ENCODE assay signal across 12 cellular contexts in the genomic region with DNA sequence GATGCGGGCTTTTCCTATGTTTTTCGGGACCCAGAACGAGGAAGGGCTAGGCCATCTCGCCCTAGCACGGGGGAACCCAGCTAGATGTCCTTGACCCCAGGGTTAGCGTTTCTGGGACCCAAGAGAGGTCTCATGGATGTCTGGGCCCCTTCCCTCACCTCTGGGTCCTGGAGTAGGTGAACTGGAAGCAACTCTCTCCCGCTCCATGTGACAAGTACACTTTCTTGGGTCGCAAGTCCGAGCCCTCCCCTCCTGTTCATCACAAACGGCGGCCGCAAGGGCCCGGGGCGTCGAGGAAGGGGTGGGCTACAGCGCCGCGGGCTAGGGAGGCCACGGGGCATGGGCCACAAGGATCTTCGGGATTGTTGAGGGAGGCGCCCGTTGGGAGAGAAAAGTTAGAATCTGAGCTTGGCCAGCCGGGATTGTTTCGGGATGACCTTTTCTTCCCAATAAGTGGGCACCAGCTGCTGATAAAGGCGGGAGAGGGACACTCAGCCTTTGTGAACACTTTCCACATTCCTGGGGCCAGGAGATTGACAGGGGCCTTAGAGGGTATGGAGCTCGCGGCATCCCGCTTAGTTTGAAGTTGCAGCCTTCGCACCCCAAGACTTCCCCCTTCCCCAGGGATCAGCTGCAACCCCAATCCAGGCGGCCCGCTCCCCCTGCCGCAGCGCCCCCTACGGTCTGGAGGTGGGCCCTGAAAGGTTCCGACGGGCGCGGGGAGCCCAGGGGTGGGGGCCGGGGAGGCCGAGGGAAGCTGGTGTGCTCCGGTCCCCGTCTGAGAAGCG.
DNase-seq lines count a peak whose midpoint lies in the region; TF ChIP-seq lines count a peak whose summit lies in the region.
"Had no signal": no experiment of that assay in that cellular context is flagged by ENCODE, and none has a peak within 500 bp of the region (broad histone marks: within the 10 kb centered on the region; RNA-seq: fewer than 3 reads in every experiment).

No MANE protein-coding gene starts in this region.

- H3K9me3 ChIP-seq in SK-N-SH = no peaks in the 10 kb centered on the region
- H3K9me3 ChIP-seq in iPS DF 6.9 (ENCODE audit: control insufficient read depth, insufficient read depth, low read length) = no peaks in the 10 kb centered on the region
- H3K9me3 ChIP-seq: pancreas had no signal

- no peaks in the 10 kb centered on the region for H3K79me2 ChIP-seq in SK-N-SH (ENCODE audit: insufficient read depth)

- H3K4me3 ChIP-seq in SK-N-SH (ENCODE audit: low read depth in 2 of 2, low read length in 1 of 2) = no peak overlapping the region; a peak in 1 of 4 replicates
- peak overlapping the region; percentile 49; the same call in 1 of the 2 replicates for H3K4me3 ChIP-seq in iPS DF 6.9 (ENCODE audit: low read length)
- peak overlapping the region; percentile 53 for H3K4me3 ChIP-seq in rectal smooth muscle tissue (ENCODE audit: low read length)
- H3K4me3 ChIP-seq: SK-N-MC had no signal

- TF ChIP-seq RAD21 in SK-N-SH (IDR thresholded peaks at IDR 0.05; ENCODE audit: low read length) = no peak

- peak overlapping the region; percentile 79; the same call in 1 of the 2 replicates for H3K4me2 ChIP-seq in SK-N-SH

- H3K9ac ChIP-seq in SK-N-SH = no peak overlapping the region
- no peak overlapping the region for H3K9ac ChIP-seq in rectal smooth muscle tissue (ENCODE audit: low read length)

- no peaks in the 10 kb centered on the region for H3K4me1 ChIP-seq in SK-N-SH (ENCODE audit: control insufficient read depth in 1 of 2, insufficient read depth in 2 of 2, low read depth in 1 of 2, low read length in 1 of 2)
- H3K4me1 ChIP-seq in iPS DF 6.9 (ENCODE audit: control insufficient read depth, insufficient read depth, low read length) = peaks cover 1% of the 10 kb centered on the region; the same call in 1 of the 2 replicates
- H3K4me1 ChIP-seq in rectal smooth muscle tissue (ENCODE audit: control insufficient read depth, insufficient read depth, low read length) = no peaks in the 10 kb centered on the region

- H3K27ac ChIP-seq in SK-N-SH (ENCODE audit: low read depth in 2 of 2, low read length in 1 of 2) (no peak overlapping the region), iPS DF 6.9 (ENCODE audit: low read length) (no peak overlapping the region), rectal smooth muscle tissue (ENCODE audit: low read depth, low read length) (no peak overlapping the region)
- H3K27ac ChIP-seq: pancreas, SK-N-MC had no signal

- WGBS in SK-N-SH (ENCODE audit: low lambda C conversion rate) = 8% methylated on average over 25 of the region's 43 CpGs
- no CpG with 5 or more reads among the region's 43 CpGs for WGBS in iPS DF 6.9 (ENCODE audit: insufficient coverage, insufficient read length)

- TF ChIP-seq EP300 in SK-N-SH (IDR thresholded peaks at IDR 0.05; ENCODE audit: borderline replicate concordance in 1 of 2, low read depth in 1 of 2, low read length in 1 of 2) = no peak

- POLR2A ChIA-PET in SK-N-SH (lab: Yijun Ruan, JAX) = no interaction called here

- H3K36me3 ChIP-seq in SK-N-SH (replicated peaks in 1 of 2; ENCODE audit: control insufficient read depth in 1 of 2, insufficient read depth in 2 of 2, low read length in 1 of 2) (no peaks in the 10 kb centered on the region), iPS DF 6.9 (ENCODE audit: control insufficient read depth, insufficient read depth, low read length) (no peaks in the 10 kb centered on the region), rectal smooth muscle tissue (ENCODE audit: control insufficient read depth, insufficient read depth, low read length) (no peaks in the 10 kb centered on the region)
- H3K36me3 ChIP-seq: pancreas had no signal

- no peak overlapping the region for H2AFZ ChIP-seq in SK-N-SH (ENCODE audit: low read depth)

- CTCF ChIA-PET in SK-N-SH (lab: Yijun Ruan, JAX) = no interaction called here

- H3K9me2 ChIP-seq in SK-N-SH = no peaks in the 10 kb centered on the region

- peak; percentile 38 for TF ChIP-seq CTCF in SK-N-SH (IDR thresholded peaks at IDR 0.05)

- peak; percentile 76 for DNase-seq in ELF-1 (ENCODE audit: low read depth, low spot score)
- no peak for DNase-seq in SK-N-SH
- no peak for DNase-seq in iPS DF 6.9 (ENCODE audit: low read depth, low spot score)
- no peak for DNase-seq in superior temporal gyrus (ENCODE audit: extremely low spot score)
- DNase-seq in NCI-H2029 (lab: John Stamatoyannopoulos, UW) = no peak
- DNase-seq in DMS 273 (lab: John Stamatoyannopoulos, UW; ENCODE audit: unreplicated experiment) = no peak
- DNase-seq: activated CD4-positive, alpha-beta memory T cell treated with anti-CD3 and anti-CD28 coated beads, Interleukin-2, amount 10 ng/mL, durations not matched to agents 7 days and 5 days; cerebellar nuclear complex; NCI-H524; pancreas had no signal

- H3F3A ChIP-seq in SK-N-SH (replicated peaks; ENCODE audit: insufficient read depth) = no peaks in the 10 kb centered on the region

- H3K27me3 ChIP-seq in SK-N-SH (ENCODE audit: insufficient read depth) (peaks cover 45% of the 10 kb centered on the region), iPS DF 6.9 (ENCODE audit: control insufficient read depth, insufficient read depth, low read length) (peaks cover 12% of the 10 kb centered on the region; the same call in 1 of the 2 replicates), rectal smooth muscle tissue (ENCODE audit: control insufficient read depth, insufficient read depth, low read length) (peaks cover 27% of the 10 kb centered on the region)

- no peaks in the 10 kb centered on the region for H4K20me1 ChIP-seq in SK-N-SH (ENCODE audit: insufficient read depth)

TF ChIP-seq in SK-N-SH, 30 proteins besides CTCF, POLR2A, EP300 and RAD21:
- TF ChIP-seq, protein P1, sequence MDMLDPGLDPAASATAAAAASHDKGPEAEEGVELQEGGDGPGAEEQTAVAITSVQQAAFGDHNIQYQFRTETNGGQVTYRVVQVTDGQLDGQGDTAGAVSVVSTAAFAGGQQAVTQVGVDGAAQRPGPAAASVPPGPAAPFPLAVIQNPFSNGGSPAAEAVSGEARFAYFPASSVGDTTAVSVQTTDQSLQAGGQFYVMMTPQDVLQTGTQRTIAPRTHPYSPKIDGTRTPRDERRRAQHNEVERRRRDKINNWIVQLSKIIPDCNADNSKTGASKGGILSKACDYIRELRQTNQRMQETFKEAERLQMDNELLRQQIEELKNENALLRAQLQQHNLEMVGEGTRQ (IDR thresholded peaks at IDR 0.05; ENCODE audit: borderline replicate concordance, low read depth, low read length) = no peak
- TF ChIP-seq JUND (IDR thresholded peaks at IDR 0.05) (no peak), TCF12 (IDR thresholded peaks at IDR 0.05) (no peak), POLR2AphosphoS5 (IDR thresholded peaks at IDR 0.05; ENCODE audit: low read depth, low read length) (no peak), GABPA (IDR thresholded peaks at IDR 0.05; ENCODE audit: low read depth) (no peak)
- TF ChIP-seq, protein P2, sequence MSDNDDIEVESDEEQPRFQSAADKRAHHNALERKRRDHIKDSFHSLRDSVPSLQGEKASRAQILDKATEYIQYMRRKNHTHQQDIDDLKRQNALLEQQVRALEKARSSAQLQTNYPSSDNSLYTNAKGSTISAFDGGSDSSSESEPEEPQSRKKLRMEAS (IDR thresholded peaks at IDR 0.05; ENCODE audit: low read depth) = no peak
- TF ChIP-seq, protein P3, sequence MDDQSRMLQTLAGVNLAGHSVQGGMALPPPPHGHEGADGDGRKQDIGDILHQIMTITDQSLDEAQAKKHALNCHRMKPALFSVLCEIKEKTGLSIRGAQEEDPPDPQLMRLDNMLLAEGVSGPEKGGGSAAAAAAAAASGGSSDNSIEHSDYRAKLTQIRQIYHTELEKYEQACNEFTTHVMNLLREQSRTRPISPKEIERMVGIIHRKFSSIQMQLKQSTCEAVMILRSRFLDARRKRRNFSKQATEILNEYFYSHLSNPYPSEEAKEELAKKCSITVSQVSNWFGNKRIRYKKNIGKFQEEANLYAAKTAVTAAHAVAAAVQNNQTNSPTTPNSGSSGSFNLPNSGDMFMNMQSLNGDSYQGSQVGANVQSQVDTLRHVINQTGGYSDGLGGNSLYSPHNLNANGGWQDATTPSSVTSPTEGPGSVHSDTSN (IDR thresholded peaks at IDR 0.05) = no peak

Comparison
In these comparisons a context has a peak if more than half of its experiments do, and no peak if none do; other contexts are left out.
1. H3K4me3 ChIP-seq: peak in iPS DF 6.9 (single experiment) and rectal smooth muscle tissue (single experiment); none in SK-N-SH (0 of 2).